Comparison of ENCODE assay signal across 9 cellular contexts in the genomic region with DNA sequence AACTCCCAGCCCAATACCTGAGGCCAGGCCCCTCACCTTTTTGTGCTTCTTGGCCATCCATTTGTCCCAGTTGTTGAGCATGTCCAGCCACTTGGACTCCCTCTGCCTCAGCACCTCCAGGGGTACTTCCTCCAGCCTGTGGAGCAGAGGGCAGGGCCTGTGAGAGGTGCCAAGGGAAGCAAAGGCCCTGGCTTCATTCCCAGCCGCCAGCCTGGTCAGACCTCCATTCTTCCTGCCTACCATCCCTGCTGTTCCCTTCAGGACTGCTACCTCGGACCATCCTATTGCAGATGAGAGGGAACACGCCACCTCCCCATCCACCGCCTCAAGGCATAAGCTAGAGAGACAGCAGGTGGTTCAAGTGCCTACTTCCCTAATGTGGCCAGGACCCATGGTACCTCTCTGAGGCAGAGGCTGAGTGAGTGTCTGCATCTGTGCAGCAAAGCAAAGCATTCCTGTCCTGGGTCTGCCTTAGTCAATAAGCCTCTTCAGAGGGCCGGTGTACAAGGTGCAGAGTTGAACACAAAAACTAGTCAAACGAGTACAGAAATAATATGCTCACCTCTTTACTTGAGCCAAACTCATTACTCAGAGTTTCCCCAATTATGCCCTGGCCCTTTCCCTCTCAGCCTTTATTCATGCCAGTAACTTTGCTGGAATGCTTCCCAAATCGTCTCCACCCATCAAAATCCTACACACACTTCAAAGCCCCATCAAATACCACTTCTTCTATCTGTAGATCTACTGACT. TPM values are rescaled to one million over a fixed set of nuclear protein-coding genes. Genes with fewer than 3 reads are reported as not detected.
A peak's percentile ranks its signal among the peaks of the same experiment; 100 is the strongest.
DNase-seq lines count a peak whose midpoint lies in the region; ATAC-seq and TF ChIP-seq lines count a peak whose summit lies in the region.
"Had no signal": no experiment of that assay in that cellular context is flagged by ENCODE, and none has a peak within 500 bp of the region (broad histone marks: within the 10 kb centered on the region; RNA-seq: fewer than 3 reads in every experiment).

No MANE protein-coding gene starts in this region.

- H3K27ac ChIP-seq in C4-2B: peak overlapping the region; percentile 67
- H3K27ac ChIP-seq in KOPT-K1 (ENCODE audit: low read depth, low read length, poor library complexity, severe bottlenecking): peak overlapping the region; percentile 100
- peak overlapping the region; percentile 82 for H3K27ac ChIP-seq in caudate nucleus (ENCODE audit: low read depth, low read length)

- H3K9me3 Mint-ChIP-seq in naive thymus-derived CD8-positive, alpha-beta T cell: no peaks in the 10 kb centered on the region

- no peak for TF ChIP-seq CTCF in C4-2B (conservative IDR thresholded peaks at IDR 0.05)

- peaks cover 0 to 39% (median 16%) of the 10 kb centered on the region in 3 donors for H3K36me3 Mint-ChIP-seq in naive thymus-derived CD8-positive, alpha-beta T cell

- H3K4me1 Mint-ChIP-seq in naive thymus-derived CD8-positive, alpha-beta T cell: peaks cover 60 to 99% (median 92%) of the 10 kb centered on the region in 4 donors

- POLR2A ChIA-PET in naive thymus-derived CD8-positive, alpha-beta T cell (lab: Charles Lee): interaction anchor here (1.1 to 14.6 kb wide), 7 partner anchors 11 to 119 kb away, joined by 4 to 424 read pairs (median 8); partner anchors contain the start of genes CASTOR1, CCDC157, RNF215 and SEC14L2

- DNase-seq in caudate nucleus (lab: John Stamatoyannopoulos, UW): peak in 6 of 61 donors; percentile 8 to 34 (median 19)
- no peak for DNase-seq in naive thymus-derived CD8-positive, alpha-beta T cell
- DNase-seq in foreskin melanocyte: no peak
- no peak for DNase-seq in NOMO-1 (lab: John Stamatoyannopoulos, UW; ENCODE audit: unreplicated experiment in 2 of 2)

- no peaks in the 10 kb centered on the region for H3K27me3 Mint-ChIP-seq in naive thymus-derived CD8-positive, alpha-beta T cell

- H3K4me3 Mint-ChIP-seq in naive thymus-derived CD8-positive, alpha-beta T cell: peak overlapping the region; percentile 63 to 85 (median 74)

- peak overlapping the region; percentile 94 to 100 (median 98) for H3K27ac Mint-ChIP-seq in naive thymus-derived CD8-positive, alpha-beta T cell

- H3K9me3 ChIP-seq in KOPT-K1 (ENCODE audit: insufficient read depth, low read length, poor library complexity, severe bottlenecking): no peaks in the 10 kb centered on the region

- H3K36me3 ChIP-seq in KOPT-K1 (ENCODE audit: insufficient read depth, low read length): peaks cover 43% of the 10 kb centered on the region

- ATAC-seq in naive thymus-derived CD8-positive, alpha-beta T cell: no peak
- ATAC-seq in GM19328 (IDR thresholded peaks at IDR 0.05; ENCODE audit: unreplicated experiment) (no peak), GM19395 (IDR thresholded peaks at IDR 0.05; ENCODE audit: unreplicated experiment) (no peak)

RNA-seq across cellular contexts. Expression of gene CASTOR1, which starts 15.4 kb away (rescaled TPM):
- 10 to 100 TPM; 18.0 to 20.4 TPM for total RNA-seq in naive thymus-derived CD8-positive, alpha-beta T cell
- 10 to 100 TPM; 16.9 to 33.5 (median 20.8) TPM for polyA plus RNA-seq in naive thymus-derived CD8-positive, alpha-beta T cell

RNA-seq across cellular contexts. Expression of gene TBC1D10A, which starts 22.1 kb away (rescaled TPM):
- 10 to 100 TPM; 66.7 to 67.7 TPM for total RNA-seq in naive thymus-derived CD8-positive, alpha-beta T cell
- polyA plus RNA-seq in naive thymus-derived CD8-positive, alpha-beta T cell: 10 to 100 TPM; 56.7 to 83.4 (median 62.0) TPM

RNA-seq across cellular contexts. Expression of gene OSM, which starts 38.0 kb away (rescaled TPM):
- total RNA-seq in naive thymus-derived CD8-positive, alpha-beta T cell: 1 to 10 TPM in 1 of 2 experiments, under 1 TPM in 1; 0.81 to 1.1 TPM
- polyA plus RNA-seq in naive thymus-derived CD8-positive, alpha-beta T cell: 10 to 100 TPM in 1 of 3 donors, 1 to 10 TPM in 2; 4.4 to 11.6 (median 4.4) TPM
- total RNA-seq: fibroblast of lung had no signal
- polyA plus RNA-seq: fibroblast of lung had no signal

RNA-seq across cellular contexts. Expression of gene SF3A1, which starts 52.0 kb away (rescaled TPM):
- total RNA-seq in naive thymus-derived CD8-positive, alpha-beta T cell: 100 to 1,000 TPM; 313 to 314 TPM
- polyA plus RNA-seq in naive thymus-derived CD8-positive, alpha-beta T cell: 100 to 1,000 TPM in 1 of 3 donors, 10 to 100 TPM in 2; 66.5 to 119 (median 99.8) TPM

RNA-seq across cellular contexts. Expression of gene CCDC157, which starts 52.1 kb away (rescaled TPM):
- total RNA-seq in naive thymus-derived CD8-positive, alpha-beta T cell: 1 to 10 TPM; 2.8 to 4.1 TPM
- 1 to 10 TPM in 2 of 3 donors, under 1 TPM in 1; 0.66 to 2.5 (median 1.1) TPM for polyA plus RNA-seq in naive thymus-derived CD8-positive, alpha-beta T cell
